Comparison of ENCODE assay signal across 21 cellular contexts in genomic region chr3:152754303-152754702, GRCh38.
A peak's percentile ranks its signal among the peaks of the same experiment; 100 is the strongest.
DNase-seq lines count a peak whose midpoint lies in the region; ATAC-seq, FAIRE-seq and TF ChIP-seq lines count a peak whose summit lies in the region.
"Had no signal": no experiment of that assay in that cellular context is flagged by ENCODE, and none has a peak within 500 bp of the region (broad histone marks: within the 10 kb centered on the region; RNA-seq: fewer than 3 reads in every experiment).

No MANE protein-coding gene starts in this region.

- no peak overlapping the region for H4K8ac ChIP-seq in H1 (ENCODE audit: extremely low read depth, insufficient read depth, low read length)

- H3K4me3 ChIP-seq in HepG2 (replicated peaks in 1 of 3; ENCODE audit: insufficient read depth in 1 of 3, low read depth in 2 of 3, low read length in 3 of 3) (no peak overlapping the region), right lobe of liver (no peak overlapping the region), GM12878 (no peak overlapping the region), H1 (ENCODE audit: extremely low read depth in 1 of 4, insufficient read depth in 2 of 4, low read depth in 3 of 4, low read length in 4 of 4) (no peak overlapping the region), osteoblast (ENCODE audit: insufficient read depth, low read length) (no peak overlapping the region)
- H3K4me3 ChIP-seq: BLaER1 treated with 17β-estradiol and CSF1 and Interleukin-3, amounts not matched to agents 10 nM and 100 nM had no signal

- RAD21 ChIA-PET in GM12878 (lab: Charles Lee; ENCODE audit: unreplicated experiment): no interaction called here

- no peak overlapping the region for H2BK12ac ChIP-seq in H1 (ENCODE audit: low read depth, low read length)

- no peak overlapping the region for H2BK120ac ChIP-seq in H1 (replicated peaks; ENCODE audit: low read depth, low read length)

- TF ChIP-seq RAD21 in HepG2 (CRISPR knock-in tag; IDR thresholded peaks at IDR 0.05): no peak
- no peak for TF ChIP-seq RAD21 in GM12878 (IDR thresholded peaks at IDR 0.05; ENCODE audit: insufficient read depth, low read depth, low read length)
- no peak for TF ChIP-seq RAD21 in H1 (IDR thresholded peaks at IDR 0.05 in 1 of 2, conservative IDR thresholded peaks at IDR 0.05 in 1 of 2; ENCODE audit: low read depth in 2 of 2, low read length in 2 of 2)

- H3K18ac ChIP-seq in H1 (ENCODE audit: extremely low read depth, low read length): no peak overlapping the region

- H2BK5ac ChIP-seq in H1 (ENCODE audit: low read depth, low read length): no peak overlapping the region

- H3K23me2 ChIP-seq in H1 (ENCODE audit: low read depth, low read length): no peaks in the 10 kb centered on the region

- H4K20me1 ChIP-seq in HepG2 (ENCODE audit: insufficient read depth, low read length): no peaks in the 10 kb centered on the region
- no peaks in the 10 kb centered on the region for H4K20me1 ChIP-seq in GM12878 (ENCODE audit: control insufficient read depth, insufficient read depth)
- H4K20me1 ChIP-seq in H1 (replicated peaks in 1 of 2; ENCODE audit: control insufficient read depth in 1 of 2, insufficient read depth in 2 of 2, low read length in 2 of 2): no peaks in the 10 kb centered on the region
- no peaks in the 10 kb centered on the region for H4K20me1 ChIP-seq in osteoblast (ENCODE audit: insufficient read depth, low read length)
- H4K20me1 ChIP-seq: BLaER1 treated with 17β-estradiol and CSF1 and Interleukin-3, amounts not matched to agents 10 nM and 100 nM had no signal

- H3K9me3 ChIP-seq in HepG2 (ENCODE audit: low read length) (peaks cover 13% of the 10 kb centered on the region; the same call in 1 of the 2 replicates), right lobe of liver (no peaks in the 10 kb centered on the region), GM12878 (replicated peaks; ENCODE audit: control insufficient read depth, insufficient read depth, low read length) (peaks cover 2% of the 10 kb centered on the region; the same call in 2 of the 3 replicates), H1 (ENCODE audit: insufficient read depth in 2 of 2, low read depth in 1 of 2, low read length in 1 of 2) (no peaks in the 10 kb centered on the region), osteoblast (ENCODE audit: low read depth, low read length) (no peaks in the 10 kb centered on the region)

- TF ChIP-seq CTCF in HepG2 (CRISPR knock-in tag; IDR thresholded peaks at IDR 0.05): no peak
- no peak for TF ChIP-seq CTCF in right lobe of liver (IDR thresholded peaks at IDR 0.05)
- no peak for TF ChIP-seq CTCF in GM12878 (IDR thresholded peaks at IDR 0.05 in 2 of 3, conservative IDR thresholded peaks at IDR 0.05 in 1 of 3; ENCODE audit: control insufficient read depth in 2 of 3, extremely low read depth in 1 of 3, insufficient read depth in 1 of 3, low read depth in 3 of 3, low read length in 3 of 3)
- no peak for TF ChIP-seq CTCF in H1 (IDR thresholded peaks at IDR 0.05; ENCODE audit: control extremely low read depth in 1 of 3, insufficient read depth in 1 of 3, low read depth in 1 of 3, low read length in 3 of 3)
- TF ChIP-seq CTCF in osteoblast (IDR thresholded peaks at IDR 0.05; ENCODE audit: extremely low read depth, low read depth, low read length): no peak

- no peaks in the 10 kb centered on the region for H3K36me3 ChIP-seq in HepG2 (replicated peaks in 1 of 2; ENCODE audit: control insufficient read depth in 1 of 2, insufficient read depth in 2 of 2, low read length in 2 of 2)
- no peaks in the 10 kb centered on the region for H3K36me3 ChIP-seq in right lobe of liver
- no peaks in the 10 kb centered on the region for H3K36me3 ChIP-seq in GM12878 (ENCODE audit: control insufficient read depth in 2 of 2, insufficient read depth in 2 of 2, low read length in 1 of 2)
- no peaks in the 10 kb centered on the region for H3K36me3 ChIP-seq in H1 (ENCODE audit: control insufficient read depth in 2 of 4, insufficient read depth in 4 of 4, low read length in 3 of 4)
- H3K36me3 ChIP-seq in osteoblast (ENCODE audit: insufficient read depth, low read length): no peaks in the 10 kb centered on the region
- H3K36me3 ChIP-seq: BLaER1 treated with 17β-estradiol and CSF1 and Interleukin-3, amounts not matched to agents 10 nM and 100 nM had no signal

- TF ChIP-seq POLR2A in HepG2 (IDR thresholded peaks at IDR 0.05; ENCODE audit: insufficient read depth in 1 of 2, low read depth in 2 of 2, low read length in 2 of 2) (no peak), right lobe of liver (IDR thresholded peaks at IDR 0.05) (no peak), GM12878 (IDR thresholded peaks at IDR 0.05; ENCODE audit: low read depth, low read length) (no peak), H1 (IDR thresholded peaks at IDR 0.05; ENCODE audit: control extremely low read depth in 1 of 2, low read depth in 2 of 2, low read length in 2 of 2) (no peak)

- SMC1A ChIA-PET in GM12878 (lab: Charles Lee; ENCODE audit: uncharacterized antibody, unreplicated experiment): interaction anchor here (0.9 to 1.4 kb wide), 2 partner anchors 8 to 15 kb away, joined by 3 read pairs; no protein-coding TSS in a partner anchor

- ATAC-seq in HepG2: no peak
- ATAC-seq in right lobe of liver: no peak
- no peak for ATAC-seq in GM12878
- ATAC-seq: CD8-positive, alpha-beta T cell had no signal

- CTCF ChIA-PET in HepG2 (lab: Yijun Ruan, JAX; ENCODE audit: low intra/inter-chr PET ratio, low total read pairs): no interaction called here
- CTCF ChIA-PET in GM12878 (lab: Yijun Ruan, JAX): no interaction called here
- CTCF ChIA-PET in H1 (lab: Charles Lee; ENCODE audit: partially characterized antibody): no interaction called here

- no peak overlapping the region for H3K56ac ChIP-seq in H1 (replicated peaks; ENCODE audit: insufficient read length, low read depth, low read length)

- no peak overlapping the region for H4K91ac ChIP-seq in H1 (replicated peaks; ENCODE audit: insufficient read length, low read length)

- BruUV-seq in HepG2 (replicated peaks; lab: Mats Ljungman, UMichigan) (no TSS peak), GM12878 (replicated peaks; lab: Mats Ljungman, UMichigan) (no TSS peak)

- no peak overlapping the region for H2BK15ac ChIP-seq in H1 (ENCODE audit: low read length)

- in situ Hi-C loops in HepG2 (cut with HindIII; ENCODE audit: extremely low pct_ligation_motif_present, low pct_unique_long_range_greater_than_20kb) (no loop called here), GM12878 (cut with MboI) (no loop called here)

- no peak overlapping the region for H2AK5ac ChIP-seq in H1 (ENCODE audit: low read depth, low read length)

- POLR2A ChIA-PET in HepG2 (lab: Yijun Ruan, JAX): no interaction called here
- POLR2A ChIA-PET in GM12878 (lab: Charles Lee): no interaction called here
- POLR2A ChIA-PET in H1 (lab: Charles Lee; ENCODE audit: partially characterized antibody): no interaction called here

- FAIRE-seq in HepG2 (lab: Jason Lieb, UNC): no peak
- FAIRE-seq in GM12878 (lab: Jason Lieb, UNC): peak; percentile 47
- no peak for FAIRE-seq in H1 (lab: Jason Lieb, UNC)
- FAIRE-seq: A204.1, D721Med, G401.6, GM12892, GM18507 had no signal

- no peak overlapping the region for H3K14ac ChIP-seq in H1 (ENCODE audit: insufficient read length)

- intact Hi-C loops in HepG2 (cut with micrococcal nuclease; ENCODE audit: unreplicated experiment): no loop called here
- intact Hi-C loops in right lobe of liver (cut with DNase I): no loop called here
- intact Hi-C loops in GM12878 (cut with micrococcal nuclease; ENCODE audit: unreplicated experiment): no loop called here

- no peak for TF ChIP-seq EP300 in HepG2 (IDR thresholded peaks at IDR 0.05; ENCODE audit: low read depth in 2 of 2, low read length in 2 of 2)
- no peak for TF ChIP-seq EP300 in HepG2 (CRISPR knock-in tag; IDR thresholded peaks at IDR 0.05; ENCODE audit: borderline replicate concordance)
- no peak for TF ChIP-seq EP300 in GM12878 (IDR thresholded peaks at IDR 0.05; ENCODE audit: borderline replicate concordance in 1 of 2, control insufficient read depth in 1 of 2, low read depth in 2 of 2, low read length in 2 of 2)
- TF ChIP-seq EP300 in H1 (IDR thresholded peaks at IDR 0.05; ENCODE audit: borderline replicate concordance in 1 of 2, low read depth in 2 of 2, low read length in 2 of 2): no peak

- H3K9ac ChIP-seq in HepG2 (ENCODE audit: insufficient read depth, low read depth, low read length) (no peak overlapping the region), GM12878 (ENCODE audit: control insufficient read depth, insufficient read depth, low read length) (no peak overlapping the region), H1 (replicated peaks in 1 of 4; ENCODE audit: extremely low read depth in 1 of 4, low read depth in 3 of 4, low read length in 3 of 4) (no peak overlapping the region)
- H3K9ac ChIP-seq: BLaER1 treated with 17β-estradiol and CSF1 and Interleukin-3, amounts not matched to agents 10 nM and 100 nM had no signal

- H3K27me3 ChIP-seq in HepG2 (ENCODE audit: control insufficient read depth in 1 of 2, insufficient read depth in 2 of 2, low read length in 2 of 2): no peaks in the 10 kb centered on the region
- H3K27me3 ChIP-seq in right lobe of liver: no peaks in the 10 kb centered on the region
- H3K27me3 ChIP-seq in GM12878 (replicated peaks in 1 of 2; ENCODE audit: control insufficient read depth in 2 of 2, insufficient read depth in 2 of 2, low read length in 1 of 2): no peaks in the 10 kb centered on the region
- H3K27me3 ChIP-seq in H1 (replicated peaks in 1 of 4; ENCODE audit: control insufficient read depth in 3 of 4, extremely low read depth in 1 of 4, insufficient read depth in 3 of 4, low read length in 3 of 4): no peaks in the 10 kb centered on the region
- H3K27me3 ChIP-seq in osteoblast (ENCODE audit: insufficient read depth, low read length): no peaks in the 10 kb centered on the region
- H3K27me3 ChIP-seq: BLaER1 treated with 17β-estradiol and CSF1 and Interleukin-3, amounts not matched to agents 10 nM and 100 nM had no signal

- WGBS in HepG2 (ENCODE audit: low lambda C conversion rate): under 1% methylated on average over 2 of the region's 2 CpGs
- WGBS in right lobe of liver (ENCODE audit: insufficient coverage, low coverage, low lambda C conversion rate, missing lambda C conversion rate): 47% methylated on average over 2 of the region's 2 CpGs
- WGBS in GM12878 (ENCODE audit: insufficient coverage, insufficient replicate concordance, low lambda C conversion rate, missing lambda C conversion rate): 0% methylated on average over 2 of the region's 2 CpGs
- WGBS in H1 (ENCODE audit: extremely low coverage in 1 of 2, insufficient coverage in 1 of 2, insufficient read length in 1 of 2, insufficient replicate concordance in 2 of 2, low coverage in 1 of 2, low lambda C conversion rate in 2 of 2, missing lambda C conversion rate in 1 of 2), 2 experiments: 88% methylated on average over 2 of the region's 2 CpGs; no CpG with 5 or more reads in 1 of the 2 experiments

- H3K79me2 ChIP-seq in HepG2 (ENCODE audit: insufficient read depth, low read length): no peaks in the 10 kb centered on the region
- H3K79me2 ChIP-seq in GM12878 (ENCODE audit: control insufficient read depth, insufficient read depth, low read length): no peaks in the 10 kb centered on the region
- no peaks in the 10 kb centered on the region for H3K79me2 ChIP-seq in H1 (ENCODE audit: control insufficient read depth in 1 of 2, insufficient read depth in 2 of 2, low read length in 2 of 2)
- H3K79me2 ChIP-seq in osteoblast (ENCODE audit: insufficient read depth, low read length): no peaks in the 10 kb centered on the region

- H3K79me1 ChIP-seq in H1 (ENCODE audit: low read depth, low read length): no peaks in the 10 kb centered on the region

- no peak overlapping the region for H2BK20ac ChIP-seq in H1 (ENCODE audit: low read length)

- H3K4me2 ChIP-seq in HepG2 (ENCODE audit: low read depth, low read length) (no peak overlapping the region), GM12878 (ENCODE audit: control insufficient read depth, insufficient read depth) (no peak overlapping the region), H1 (ENCODE audit: insufficient read depth in 1 of 2, low read depth in 2 of 2, low read length in 2 of 2) (no peak overlapping the region), osteoblast (ENCODE audit: insufficient read depth, low read length) (no peak overlapping the region)
- H3K4me2 ChIP-seq: BLaER1 treated with 17β-estradiol and CSF1 and Interleukin-3, amounts not matched to agents 10 nM and 100 nM had no signal

- no peak for DNase-seq in HepG2 (ENCODE audit: low spot score)
- no peak for DNase-seq in right lobe of liver
- DNase-seq in GM12878 (ENCODE audit: low read depth, low spot score): no peak
- DNase-seq in H1 (ENCODE audit: low read depth in 1 of 2, low spot score in 2 of 2): no peak
- no peak for DNase-seq in osteoblast (ENCODE audit: insufficient read length, low spot score, missing footprints)
- DNase-seq in NAMALWA (ENCODE audit: low spot score): no peak
- DNase-seq: AML-193; Caco-2; Calu3; CD4-positive, alpha-beta T cell; CD8-positive, alpha-beta T cell; DMS79 treated with DMSO at 0.1 percent for 48 hours; GF-D8 had no signal

- no peaks in the 10 kb centered on the region for H3K4me1 ChIP-seq in HepG2 (ENCODE audit: insufficient read depth, low read length)
- no peaks in the 10 kb centered on the region for H3K4me1 ChIP-seq in right lobe of liver
- no peaks in the 10 kb centered on the region for H3K4me1 ChIP-seq in GM12878 (ENCODE audit: control insufficient read depth, insufficient read depth, low read length)
- no peaks in the 10 kb centered on the region for H3K4me1 ChIP-seq in H1 (replicated peaks in 1 of 4; ENCODE audit: control insufficient read depth in 3 of 4, insufficient read depth in 4 of 4, low read length in 3 of 4)
- H3K4me1 ChIP-seq in osteoblast (ENCODE audit: insufficient read depth, low read length): no peaks in the 10 kb centered on the region
- H3K4me1 ChIP-seq: BLaER1 treated with 17β-estradiol and CSF1 and Interleukin-3, amounts not matched to agents 10 nM and 100 nM; Caco-2 had no signal

- no peak overlapping the region for H3K23ac ChIP-seq in H1 (ENCODE audit: insufficient read length)

- H2AFZ ChIP-seq in HepG2 (ENCODE audit: low read length) (no peak overlapping the region), GM12878 (ENCODE audit: control insufficient read depth, low read depth, low read length) (no peak overlapping the region), H1 (ENCODE audit: low read length) (no peak overlapping the region), osteoblast (ENCODE audit: low read length) (no peak overlapping the region)

- no peak overlapping the region for H4K5ac ChIP-seq in H1 (ENCODE audit: insufficient read length, low read depth, low read length)

- H3K27ac ChIP-seq in HepG2 (ENCODE audit: extremely low read length, insufficient read depth, low read length): no peak overlapping the region
- H3K27ac ChIP-seq in right lobe of liver: no peak overlapping the region
- no peak overlapping the region for H3K27ac ChIP-seq in GM12878 (ENCODE audit: control insufficient read depth, insufficient read depth)
- no peak overlapping the region for H3K27ac ChIP-seq in H1 (ENCODE audit: low read depth, low read length)
- H3K27ac ChIP-seq in osteoblast (ENCODE audit: low read depth, low read length): no peak overlapping the region
- H3K27ac ChIP-seq: 22Rv1; BLaER1 treated with 17β-estradiol and CSF1 and Interleukin-3, amounts not matched to agents 10 nM and 100 nM; C4-2B had no signal

- H3K4ac ChIP-seq in H1 (replicated peaks; ENCODE audit: insufficient read length, low read depth, low read length): no peak overlapping the region
